ENCODE assay signal across 1 cellular context in the genomic region with DNA sequence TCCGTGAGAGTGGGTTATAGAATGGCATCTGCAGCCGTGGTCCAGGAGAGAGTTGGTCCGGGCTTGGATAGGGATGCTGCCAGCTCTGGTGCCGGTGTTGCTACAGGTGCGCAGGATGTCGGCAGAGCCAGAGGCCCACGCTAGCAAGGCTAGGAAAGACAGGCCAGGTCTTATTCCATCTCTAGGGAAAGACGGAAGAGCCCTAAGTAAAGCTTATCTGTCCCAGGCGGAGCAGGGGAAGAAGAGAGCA.
A peak's percentile ranks its signal among the peaks of the same experiment; 100 is the strongest.
TF ChIP-seq lines count a peak whose summit lies in the region.

No MANE protein-coding gene starts in this region.

TF ChIP-seq in K562, 482 proteins besides CTCF, POLR2A, EP300 and RAD21:
- TF ChIP-seq PHF8 (IDR thresholded peaks at IDR 0.05; ENCODE audit: borderline replicate concordance, low read length) (no peak), BCOR (IDR thresholded peaks at IDR 0.05) (0 out of 2 replicates have a peak, but pooled peaks have one; percentile 4), XRCC5 (IDR thresholded peaks at IDR 0.05; ENCODE audit: low read depth, low read length) (no peak), KDM1A (IDR thresholded peaks at IDR 0.05) (peak in 1 of 2 experiments; percentile 35; a peak in 1 of 4 replicates), EP400 (IDR thresholded peaks at IDR 0.05) (peak; percentile 23; the same call in 1 of the 2 replicates), KDM5B (IDR thresholded peaks at IDR 0.05; ENCODE audit: insufficient replicate concordance, low read depth, low read length) (peak; percentile 34), ZEB2 (IDR thresholded peaks at IDR 0.05) (0 out of 2 replicates have a peak, but pooled peaks have one; percentile 38), PHF20 (IDR thresholded peaks at IDR 0.05; ENCODE audit: partially characterized antibody) (no peak), KLF16 (IDR thresholded peaks at IDR 0.05) (no peak), FOXM1 (IDR thresholded peaks at IDR 0.05; ENCODE audit: low read depth) (no peak), FOXM1 (CRISPR knock-in tag; IDR thresholded peaks at IDR 0.05; ENCODE audit: low read depth) (no peak), GTF2E2 (tag; IDR thresholded peaks at IDR 0.05) (no peak), DMBX1 (CRISPR knock-in tag; IDR thresholded peaks at IDR 0.05; ENCODE audit: borderline replicate concordance) (no peak)
- TF ChIP-seq, protein P1, sequence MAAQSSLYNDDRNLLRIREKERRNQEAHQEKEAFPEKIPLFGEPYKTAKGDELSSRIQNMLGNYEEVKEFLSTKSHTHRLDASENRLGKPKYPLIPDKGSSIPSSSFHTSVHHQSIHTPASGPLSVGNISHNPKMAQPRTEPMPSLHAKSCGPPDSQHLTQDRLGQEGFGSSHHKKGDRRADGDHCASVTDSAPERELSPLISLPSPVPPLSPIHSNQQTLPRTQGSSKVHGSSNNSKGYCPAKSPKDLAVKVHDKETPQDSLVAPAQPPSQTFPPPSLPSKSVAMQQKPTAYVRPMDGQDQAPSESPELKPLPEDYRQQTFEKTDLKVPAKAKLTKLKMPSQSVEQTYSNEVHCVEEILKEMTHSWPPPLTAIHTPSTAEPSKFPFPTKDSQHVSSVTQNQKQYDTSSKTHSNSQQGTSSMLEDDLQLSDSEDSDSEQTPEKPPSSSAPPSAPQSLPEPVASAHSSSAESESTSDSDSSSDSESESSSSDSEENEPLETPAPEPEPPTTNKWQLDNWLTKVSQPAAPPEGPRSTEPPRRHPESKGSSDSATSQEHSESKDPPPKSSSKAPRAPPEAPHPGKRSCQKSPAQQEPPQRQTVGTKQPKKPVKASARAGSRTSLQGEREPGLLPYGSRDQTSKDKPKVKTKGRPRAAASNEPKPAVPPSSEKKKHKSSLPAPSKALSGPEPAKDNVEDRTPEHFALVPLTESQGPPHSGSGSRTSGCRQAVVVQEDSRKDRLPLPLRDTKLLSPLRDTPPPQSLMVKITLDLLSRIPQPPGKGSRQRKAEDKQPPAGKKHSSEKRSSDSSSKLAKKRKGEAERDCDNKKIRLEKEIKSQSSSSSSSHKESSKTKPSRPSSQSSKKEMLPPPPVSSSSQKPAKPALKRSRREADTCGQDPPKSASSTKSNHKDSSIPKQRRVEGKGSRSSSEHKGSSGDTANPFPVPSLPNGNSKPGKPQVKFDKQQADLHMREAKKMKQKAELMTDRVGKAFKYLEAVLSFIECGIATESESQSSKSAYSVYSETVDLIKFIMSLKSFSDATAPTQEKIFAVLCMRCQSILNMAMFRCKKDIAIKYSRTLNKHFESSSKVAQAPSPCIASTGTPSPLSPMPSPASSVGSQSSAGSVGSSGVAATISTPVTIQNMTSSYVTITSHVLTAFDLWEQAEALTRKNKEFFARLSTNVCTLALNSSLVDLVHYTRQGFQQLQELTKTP (IDR thresholded peaks at IDR 0.05; ENCODE audit: low read depth in 1 of 2, partially characterized antibody in 2 of 2) = no peak
- TF ChIP-seq, protein P2, sequence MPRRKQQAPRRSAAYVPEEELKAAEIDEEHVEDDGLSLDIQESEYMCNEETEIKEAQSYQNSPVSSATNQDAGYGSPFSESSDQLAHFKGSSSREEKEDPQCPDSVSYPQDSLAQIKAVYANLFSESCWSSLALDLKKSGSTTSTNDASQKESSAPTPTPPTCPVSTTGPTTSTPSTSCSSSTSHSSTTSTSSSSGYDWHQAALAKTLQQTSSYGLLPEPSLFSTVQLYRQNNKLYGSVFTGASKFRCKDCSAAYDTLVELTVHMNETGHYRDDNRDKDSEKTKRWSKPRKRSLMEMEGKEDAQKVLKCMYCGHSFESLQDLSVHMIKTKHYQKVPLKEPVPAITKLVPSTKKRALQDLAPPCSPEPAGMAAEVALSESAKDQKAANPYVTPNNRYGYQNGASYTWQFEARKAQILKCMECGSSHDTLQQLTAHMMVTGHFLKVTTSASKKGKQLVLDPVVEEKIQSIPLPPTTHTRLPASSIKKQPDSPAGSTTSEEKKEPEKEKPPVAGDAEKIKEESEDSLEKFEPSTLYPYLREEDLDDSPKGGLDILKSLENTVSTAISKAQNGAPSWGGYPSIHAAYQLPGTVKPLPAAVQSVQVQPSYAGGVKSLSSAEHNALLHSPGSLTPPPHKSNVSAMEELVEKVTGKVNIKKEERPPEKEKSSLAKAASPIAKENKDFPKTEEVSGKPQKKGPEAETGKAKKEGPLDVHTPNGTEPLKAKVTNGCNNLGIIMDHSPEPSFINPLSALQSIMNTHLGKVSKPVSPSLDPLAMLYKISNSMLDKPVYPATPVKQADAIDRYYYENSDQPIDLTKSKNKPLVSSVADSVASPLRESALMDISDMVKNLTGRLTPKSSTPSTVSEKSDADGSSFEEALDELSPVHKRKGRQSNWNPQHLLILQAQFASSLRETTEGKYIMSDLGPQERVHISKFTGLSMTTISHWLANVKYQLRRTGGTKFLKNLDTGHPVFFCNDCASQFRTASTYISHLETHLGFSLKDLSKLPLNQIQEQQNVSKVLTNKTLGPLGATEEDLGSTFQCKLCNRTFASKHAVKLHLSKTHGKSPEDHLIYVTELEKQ (CRISPR knock-in tag; IDR thresholded peaks at IDR 0.05) = no peak
- TF ChIP-seq, protein P3, sequence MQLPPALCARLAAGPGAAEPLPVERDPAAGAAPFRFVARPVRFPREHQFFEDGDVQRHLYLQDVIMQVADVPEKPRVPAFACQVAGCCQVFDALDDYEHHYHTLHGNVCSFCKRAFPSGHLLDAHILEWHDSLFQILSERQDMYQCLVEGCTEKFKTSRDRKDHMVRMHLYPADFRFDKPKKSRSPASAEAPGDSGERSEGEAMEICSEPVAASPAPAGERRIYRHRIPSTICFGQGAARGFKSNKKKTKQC (CRISPR knock-in tag; IDR thresholded peaks at IDR 0.05) = no peak
- TF ChIP-seq, protein P4, sequence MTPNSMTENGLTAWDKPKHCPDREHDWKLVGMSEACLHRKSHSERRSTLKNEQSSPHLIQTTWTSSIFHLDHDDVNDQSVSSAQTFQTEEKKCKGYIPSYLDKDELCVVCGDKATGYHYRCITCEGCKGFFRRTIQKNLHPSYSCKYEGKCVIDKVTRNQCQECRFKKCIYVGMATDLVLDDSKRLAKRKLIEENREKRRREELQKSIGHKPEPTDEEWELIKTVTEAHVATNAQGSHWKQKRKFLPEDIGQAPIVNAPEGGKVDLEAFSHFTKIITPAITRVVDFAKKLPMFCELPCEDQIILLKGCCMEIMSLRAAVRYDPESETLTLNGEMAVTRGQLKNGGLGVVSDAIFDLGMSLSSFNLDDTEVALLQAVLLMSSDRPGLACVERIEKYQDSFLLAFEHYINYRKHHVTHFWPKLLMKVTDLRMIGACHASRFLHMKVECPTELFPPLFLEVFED (CRISPR knock-in tag; conservative IDR thresholded peaks at IDR 0.05) = no peak
- TF ChIP-seq, protein P5, sequence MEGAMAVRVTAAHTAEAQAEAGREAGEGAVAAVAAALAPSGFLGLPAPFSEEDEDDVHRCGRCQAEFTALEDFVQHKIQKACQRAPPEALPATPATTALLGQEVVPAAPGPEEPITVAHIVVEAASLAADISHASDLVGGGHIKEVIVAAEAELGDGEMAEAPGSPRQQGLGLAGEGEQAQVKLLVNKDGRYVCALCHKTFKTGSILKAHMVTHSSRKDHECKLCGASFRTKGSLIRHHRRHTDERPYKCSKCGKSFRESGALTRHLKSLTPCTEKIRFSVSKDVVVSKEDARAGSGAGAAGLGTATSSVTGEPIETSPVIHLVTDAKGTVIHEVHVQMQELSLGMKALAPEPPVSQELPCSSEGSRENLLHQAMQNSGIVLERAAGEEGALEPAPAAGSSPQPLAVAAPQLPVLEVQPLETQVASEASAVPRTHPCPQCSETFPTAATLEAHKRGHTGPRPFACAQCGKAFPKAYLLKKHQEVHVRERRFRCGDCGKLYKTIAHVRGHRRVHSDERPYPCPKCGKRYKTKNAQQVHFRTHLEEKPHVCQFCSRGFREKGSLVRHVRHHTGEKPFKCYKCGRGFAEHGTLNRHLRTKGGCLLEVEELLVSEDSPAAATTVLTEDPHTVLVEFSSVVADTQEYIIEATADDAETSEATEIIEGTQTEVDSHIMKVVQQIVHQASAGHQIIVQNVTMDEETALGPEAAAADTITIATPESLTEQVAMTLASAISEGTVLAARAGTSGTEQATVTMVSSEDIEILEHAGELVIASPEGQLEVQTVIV (CRISPR knock-in tag; IDR thresholded peaks at IDR 0.05; ENCODE audit: borderline replicate concordance) = no peak
